Comparison of ENCODE assay signal across 1 cellular context in genomic region chr3:86958534-86958933, GRCh38.
TF ChIP-seq lines count a peak whose summit lies in the region.

No MANE protein-coding gene starts in this region.

TF ChIP-seq in GM23338, 12 proteins besides CTCF, POLR2A, EP300 and RAD21 (continued from another document):
- TF ChIP-seq ZNF462 (CRISPR knock-in tag; IDR thresholded peaks at IDR 0.05), result no peak
- TF ChIP-seq POLR2AphosphoS5 (IDR thresholded peaks at IDR 0.05; ENCODE audit: low read depth), result no peak
- no peak for TF ChIP-seq NANOG (IDR thresholded peaks at IDR 0.05; ENCODE audit: borderline replicate concordance)
- TF ChIP-seq ZNF331 (CRISPR knock-in tag; IDR thresholded peaks at IDR 0.05; ENCODE audit: low read depth), result no peak
- no peak for TF ChIP-seq ETS1 (IDR thresholded peaks at IDR 0.05)
- TF ChIP-seq JUNB (IDR thresholded peaks at IDR 0.05; ENCODE audit: unreplicated experiment), result no peak
- no peak for TF ChIP-seq EZH2 (IDR thresholded peaks at IDR 0.05; ENCODE audit: low read depth, unreplicated experiment)
- no peak for TF ChIP-seq STAT1 (IDR thresholded peaks at IDR 0.05; ENCODE audit: unreplicated experiment)
- no peak for TF ChIP-seq CREB1 (CRISPR knock-in tag; IDR thresholded peaks at IDR 0.05; ENCODE audit: low read depth)
- TF ChIP-seq ZNF114 (CRISPR knock-in tag; IDR thresholded peaks at IDR 0.05), result no peak
